11 cellular contexts compared by ENCODE assay signal in genomic region chr7:81013036-81013435, GRCh38.
DNase-seq lines count a peak whose midpoint lies in the region; ATAC-seq and TF ChIP-seq lines count a peak whose summit lies in the region.
"Had no signal": no experiment of that assay in that cellular context is flagged by ENCODE, and none has a peak within 500 bp of the region (broad histone marks: within the 10 kb centered on the region; RNA-seq: fewer than 3 reads in every experiment).

No MANE protein-coding gene starts in this region.

- peaks cover 3 to 17% (median 12%) of the 10 kb centered on the region in 3 donors for H3K9me3 Mint-ChIP-seq in T-cell

- H3K27me3 ChIP-seq in SJSA1 (replicated peaks) (no peaks in the 10 kb centered on the region), foreskin keratinocyte (no peaks in the 10 kb centered on the region)
- H3K27me3 ChIP-seq: right lobe of liver had no signal

- POLR2A ChIA-PET in T-cell (lab: Charles Lee), result no interaction called here

- H3K27ac Mint-ChIP-seq in T-cell, result no peak overlapping the region

- peaks cover 8% of the 10 kb centered on the region for H3K4me1 ChIP-seq in SJSA1 (replicated peaks)
- H3K4me1 ChIP-seq in foreskin keratinocyte, result peaks cover 16% of the 10 kb centered on the region
- H3K4me1 ChIP-seq: right lobe of liver had no signal

- H3K36me3 Mint-ChIP-seq in T-cell, result no peaks in the 10 kb centered on the region

- H3K4me3 ChIP-seq in SJSA1, result no peak overlapping the region
- H3K4me3 ChIP-seq: lung, right lobe of liver had no signal

- DNase-seq in HCEC 1CT, result peak; percentile 86
- peak in 1 of 2 experiments; percentile 55 for DNase-seq in SJSA1 (ENCODE audit: low read depth in 1 of 2, low spot score in 2 of 2)
- peak; percentile 84 to 88 for DNase-seq in foreskin keratinocyte
- DNase-seq in superior temporal gyrus (ENCODE audit: extremely low spot score), result peak; percentile 35
- DNase-seq in T-cell, result no peak
- DNase-seq in DMS114 treated with DMSO at 0.1 percent for 48 hours (lab: John Stamatoyannopoulos, UW; ENCODE audit: unreplicated experiment), result no peak
- DNase-seq: activated CD4-positive, CD25-positive, alpha-beta regulatory T cell treated with anti-CD3 and anti-CD28 coated beads, Interleukin-2, amount 50 U/mL, for 72 hours; activated naive CD4-positive, alpha-beta T cell treated with anti-CD3 and anti-CD28 coated beads, Interleukin-2, amount 50 U/mL, for 16 hours; right lobe of liver had no signal

- ATAC-seq in foreskin keratinocyte (peak; percentile 92), T-cell (replicated peaks in 1 of 4) (no peak), GM21367 (IDR thresholded peaks at IDR 0.05; ENCODE audit: unreplicated experiment) (no peak)
- ATAC-seq: right lobe of liver had no signal

- TF ChIP-seq CTCF in foreskin keratinocyte (conservative IDR thresholded peaks at IDR 0.05), result no peak

- H3K9me3 ChIP-seq in SJSA1 (replicated peaks), result peaks cover 5% of the 10 kb centered on the region; the same call in 1 of the 2 replicates
- H3K9me3 ChIP-seq: right lobe of liver had no signal

- H3K4me1 Mint-ChIP-seq in T-cell, result no peaks in the 10 kb centered on the region

- no peaks in the 10 kb centered on the region for H3K27me3 Mint-ChIP-seq in T-cell

- CTCF ChIA-PET in T-cell (lab: Charles Lee), result no interaction called here

- H3K27ac ChIP-seq in SJSA1 (peak overlapping the region; percentile 85), foreskin keratinocyte (peak overlapping the region; percentile 95)
- H3K27ac ChIP-seq: right lobe of liver had no signal

- H3K36me3 ChIP-seq in SJSA1, result no peaks in the 10 kb centered on the region
- H3K36me3 ChIP-seq: right lobe of liver had no signal

- no peak overlapping the region for H3K4me3 Mint-ChIP-seq in T-cell

Comparison
In these comparisons a context has a peak if more than half of its experiments do, and no peak if none do; other contexts are left out.
1. DNase-seq: peak in HCEC 1CT (single experiment), foreskin keratinocyte (2 of 2) and superior temporal gyrus (single experiment); none in T-cell (0 of 34) and DMS114 treated with DMSO at 0.1 percent for 48 hours (single experiment).